ENCODE assay signal across 22 cellular contexts in the genomic region with DNA sequence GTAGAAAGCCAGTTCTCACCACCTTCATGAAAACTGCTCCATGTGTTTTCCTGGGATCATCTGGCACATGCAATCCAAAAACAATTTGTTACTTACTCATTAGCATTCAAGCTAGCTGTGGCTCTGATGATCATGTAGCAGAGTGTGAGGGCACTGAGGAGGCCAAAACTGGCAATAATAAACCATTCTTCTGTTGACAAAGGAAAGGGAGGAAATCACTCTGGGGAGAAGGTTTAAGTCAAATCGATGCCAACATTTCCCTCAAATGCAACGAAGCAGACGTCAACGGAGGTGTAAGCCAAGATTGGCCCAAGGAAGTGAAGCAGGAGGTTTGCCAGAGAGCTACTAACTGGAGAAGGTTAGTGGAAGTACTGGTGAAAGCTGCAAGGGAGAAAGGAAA.
"Had no signal": no experiment of that assay in that cellular context is flagged by ENCODE, and none has a peak within 500 bp of the region (broad histone marks: within the 10 kb centered on the region; RNA-seq: fewer than 3 reads in every experiment).

No MANE protein-coding gene starts in this region.

- ATAC-seq: activated T-cell treated with anti-CD3 and anti-CD28 coated beads, Interleukin-2, amount 50 U/mL, for 72 hours; gastroesophageal sphincter; left cardiac atrium; natural killer cell; stimulated activated naive CD8-positive, alpha-beta T cell treated with anti-CD3 and anti-CD28 coated beads, Interleukin-15, Interleukin-2, amounts not matched to agents 100 U/mL and 50 U/mL, for 24 hours had no signal

- H3K4me3 ChIP-seq: gastroesophageal sphincter, spleen, suprapubic skin, vagina had no signal

- DNase-seq: activated CD4-positive, alpha-beta T cell treated with anti-CD3 and anti-CD28 coated beads, Interleukin-2, amount 50 U/mL, for 4 hours; activated CD4-positive, CD25-positive, alpha-beta regulatory T cell treated with anti-CD3 and anti-CD28 coated beads, Interleukin-2, amount 50 U/mL, for 72 hours; activated effector memory CD4-positive, alpha-beta T cell treated with anti-CD3 and anti-CD28 coated beads, Interleukin-2, amount 50 U/mL, for 16 hours; activated T-cell treated with anti-CD3 and anti-CD28 coated beads, Interleukin-2, amount 50 U/mL, for 72 hours; erythroblast; immature natural killer cell; left cardiac atrium; mesendoderm; natural killer cell; retina; spleen; stimulated activated CD8-positive, alpha-beta memory T cell treated with anti-CD3 and anti-CD28 coated beads, Interleukin-4, amount 100 ng/mL, for 48 hours; stimulated activated naive CD8-positive, alpha-beta T cell treated with anti-CD3 and anti-CD28 coated beads, Interleukin-15, Interleukin-2, amounts not matched to agents 100 U/mL and 50 U/mL, for 24 hours; T-helper 2 cell; trophoblast cell had no signal

- H3K9me3 Mint-ChIP-seq: activated naive CD4-positive, alpha-beta T cell treated with anti-CD3 and anti-CD28 coated beads, Interleukin-2, amount 50 U/mL, for 24 hours; activated T-cell treated with anti-CD3 and anti-CD28 coated beads, Interleukin-2, amount 50 U/mL, for 72 hours; immature natural killer cell; natural killer cell had no signal

- H3K27ac ChIP-seq: gastroesophageal sphincter, neutrophil, parathyroid adenoma, spleen, suprapubic skin, vagina, VCaP had no signal

- H3K27me3 Mint-ChIP-seq: activated naive CD4-positive, alpha-beta T cell treated with anti-CD3 and anti-CD28 coated beads, Interleukin-2, amount 50 U/mL, for 24 hours had no signal

- H3K27ac Mint-ChIP-seq: activated naive CD4-positive, alpha-beta T cell treated with anti-CD3 and anti-CD28 coated beads, Interleukin-2, amount 50 U/mL, for 24 hours; activated T-cell treated with anti-CD3 and anti-CD28 coated beads, Interleukin-2, amount 50 U/mL, for 72 hours; natural killer cell had no signal

- H3K4me3 Mint-ChIP-seq: activated naive CD4-positive, alpha-beta T cell treated with anti-CD3 and anti-CD28 coated beads, Interleukin-2, amount 50 U/mL, for 24 hours; activated T-cell treated with anti-CD3 and anti-CD28 coated beads, Interleukin-2, amount 50 U/mL, for 72 hours; immature natural killer cell; natural killer cell had no signal

- H3K4me1 Mint-ChIP-seq: activated naive CD4-positive, alpha-beta T cell treated with anti-CD3 and anti-CD28 coated beads, Interleukin-2, amount 50 U/mL, for 24 hours; immature natural killer cell; natural killer cell had no signal
